In genomic region chr9:97557606-97558095, GRCh38 we compare ENCODE assay signal across 8 cellular contexts. TPM values are rescaled to one million over a fixed set of nuclear protein-coding genes. Genes with fewer than 3 reads are reported as not detected.
DNase-seq lines count a peak whose midpoint lies in the region; ATAC-seq and TF ChIP-seq lines count a peak whose summit lies in the region.

No MANE protein-coding gene starts in this region.

- H3K9ac ChIP-seq in mammary epithelial cell (ENCODE audit: insufficient read depth, low read length) = no peak overlapping the region

- TF ChIP-seq CTCF in MCF 10A (IDR thresholded peaks at IDR 0.05; ENCODE audit: unreplicated experiment) (no peak), mammary epithelial cell (conservative IDR thresholded peaks at IDR 0.05 in 1 of 2, IDR thresholded peaks at IDR 0.05 in 1 of 2; ENCODE audit: extremely low read depth in 1 of 2, insufficient read depth in 1 of 2, low read depth in 1 of 2, low read length in 2 of 2) (no peak), mucosa of descending colon (IDR thresholded peaks at IDR 0.05) (no peak)

- 54% methylated on average over 7 of the region's 7 CpGs for WGBS in mammary epithelial cell (ENCODE audit: low coverage, missing lambda C conversion rate)

- H3K4me3 Mint-ChIP-seq in MCF 10A (ENCODE audit: unreplicated experiment) = no peak overlapping the region

- H3K4me3 ChIP-seq in mammary epithelial cell (replicated peaks in 1 of 3; ENCODE audit: insufficient read depth in 1 of 3, low read depth in 2 of 3, low read length in 3 of 3) (no peak overlapping the region), mucosa of descending colon (no peak overlapping the region)

- intact Hi-C loops in MCF 10A (cut with micrococcal nuclease) (no loop called here), mammary epithelial cell (cut with micrococcal nuclease) (no loop called here), mucosa of descending colon (cut with DNase I, micrococcal nuclease) (no loop called here)

- H3K27me3 Mint-ChIP-seq in MCF 10A (ENCODE audit: insufficient read depth, unreplicated experiment) = peaks cover 40% of the 10 kb centered on the region

- POLR2A ChIA-PET in MCF 10A (lab: Yijun Ruan, JAX) = no interaction called here

- dilution Hi-C loops in mammary epithelial cell (cut with HindIII; ENCODE audit: low sequenced_read_pairs) = no loop called here

- H3K4me2 ChIP-seq in mammary epithelial cell (ENCODE audit: insufficient read depth, low read depth, low read length) = no peak overlapping the region

- CTCF ChIA-PET in MCF 10A (lab: Yijun Ruan, JAX) (interaction anchor here (1.1 to 1.8 kb wide), 2 partner anchors 41 to 89 kb away, joined by 5 to 6 read pairs; no protein-coding TSS in a partner anchor), mammary epithelial cell (lab: Charles Lee; ENCODE audit: low non-redundant PET) (no interaction called here)

- in situ Hi-C loops in mammary epithelial cell (cut with MboI; ENCODE audit: low sequenced_read_pairs in 2 of 2) = no loop called here

- H3K4me1 ChIP-seq in mammary epithelial cell (ENCODE audit: insufficient read depth, low read length) (no peaks in the 10 kb centered on the region), mucosa of descending colon (ENCODE audit: low read depth) (no peaks in the 10 kb centered on the region)

- peak; percentile 69 for DNase-seq in MCF 10A (ENCODE audit: unreplicated experiment)
- DNase-seq in mammary epithelial cell = no peak
- peak in 2 of 3 donors; percentile 15 to 49 for DNase-seq in mucosa of descending colon
- DNase-seq in KG1 (lab: John Stamatoyannopoulos, UW) = no peak

- H3K36me3 ChIP-seq in mammary epithelial cell (ENCODE audit: insufficient read depth, low read length) (no peaks in the 10 kb centered on the region), mucosa of descending colon (ENCODE audit: low read depth) (no peaks in the 10 kb centered on the region)

- ATAC-seq in mucosa of descending colon (peak; percentile 54), GM21723 (IDR thresholded peaks at IDR 0.05; ENCODE audit: unreplicated experiment) (no peak), HG02623 (IDR thresholded peaks at IDR 0.05; ENCODE audit: unreplicated experiment) (no peak), HG03135 (IDR thresholded peaks at IDR 0.05; ENCODE audit: unreplicated experiment) (no peak)

- no peak overlapping the region for H2AFZ ChIP-seq in mammary epithelial cell (ENCODE audit: low read depth, low read length)

- BruUV-seq in MCF 10A (replicated peaks; lab: Mats Ljungman, UMichigan) (no TSS peak), mammary epithelial cell (replicated peaks; lab: Mats Ljungman, UMichigan) (no TSS peak)

- no peaks in the 10 kb centered on the region for H3K36me3 Mint-ChIP-seq in MCF 10A (ENCODE audit: insufficient read depth, unreplicated experiment)

- H3K27ac Mint-ChIP-seq in MCF 10A (ENCODE audit: low read depth, unreplicated experiment) = no peak overlapping the region

- H3K27ac ChIP-seq in mammary epithelial cell (ENCODE audit: insufficient read depth, low read depth, low read length) = no peak overlapping the region
- peak overlapping the region; percentile 90 for H3K27ac ChIP-seq in cingulate gyrus (ENCODE audit: low read depth, low read length)

- H3K4me1 Mint-ChIP-seq in MCF 10A (ENCODE audit: insufficient read depth, unreplicated experiment) = peaks cover 7% of the 10 kb centered on the region

- H3K9me3 ChIP-seq in mammary epithelial cell (replicated peaks; ENCODE audit: insufficient read depth, low read length) (no peaks in the 10 kb centered on the region), mucosa of descending colon (no peaks in the 10 kb centered on the region)

- H3K79me2 ChIP-seq in mammary epithelial cell (ENCODE audit: insufficient read depth, low read length) = no peaks in the 10 kb centered on the region

- H4K20me1 ChIP-seq in mammary epithelial cell (ENCODE audit: insufficient read depth, low read length) = no peaks in the 10 kb centered on the region

- peaks cover 2% of the 10 kb centered on the region for H3K27me3 ChIP-seq in mammary epithelial cell (ENCODE audit: insufficient read depth, low read length)

- no peaks in the 10 kb centered on the region for H3K9me3 Mint-ChIP-seq in MCF 10A (ENCODE audit: unreplicated experiment)

RNA-seq across cellular contexts. Expression of gene TMOD1, which starts 56.2 kb away (rescaled TPM):
- total RNA-seq in MCF 10A (2022) = 0.26 TPM in 1 of 2 replicates, not detected in the other
- under 1 TPM in 1 of 2 donors, not detected in 1; 0.19 TPM for total RNA-seq in mammary epithelial cell
- 0.08 TPM for polyA plus RNA-seq in mammary epithelial cell
- polyA minus RNA-seq in mammary epithelial cell = not detected
- 10 to 100 TPM in 1 of 3 donors, 1 to 10 TPM in 2; 2.6 to 36.0 (median 3.9) TPM for total RNA-seq in mucosa of descending colon

Comparison
In these comparisons a context has a peak if more than half of its experiments do, and no peak if none do; other contexts are left out.
1. DNase-seq: peak in MCF 10A (single experiment) and mucosa of descending colon (2 of 3); none in mammary epithelial cell (single experiment) and KG1 (single experiment).